In genomic region chr6:47483516-47483852, GRCh38 we compare ENCODE assay signal across 1 cellular context.
TF ChIP-seq lines count a peak whose summit lies in the region.

No MANE protein-coding gene starts in this region.

TF ChIP-seq in GM12878, 131 proteins besides CTCF, POLR2A, EP300 and RAD21 (continued from another document):
- TF ChIP-seq ZNF687 (IDR thresholded peaks at IDR 0.05) = no peak
